In the genomic region with DNA sequence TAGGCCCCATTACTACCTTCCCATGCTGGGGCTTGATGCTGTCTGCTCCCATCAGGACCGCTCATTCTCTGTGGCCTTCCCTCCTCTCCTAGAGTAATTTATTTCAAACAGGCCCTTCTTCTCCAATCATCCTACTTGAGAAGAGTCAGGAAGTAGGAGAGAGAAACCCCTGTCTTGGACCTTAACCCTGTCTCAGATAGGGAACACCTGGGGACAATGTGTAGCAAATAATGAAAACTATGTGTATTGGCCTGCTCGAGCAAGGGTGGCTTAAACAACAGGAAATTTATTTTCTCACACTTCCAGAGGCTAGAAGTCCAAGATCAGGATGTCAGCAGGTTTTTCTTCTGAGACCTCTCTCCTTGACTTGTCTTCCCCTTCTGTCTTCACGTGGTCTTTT, we compare ENCODE assay signal across 35 cellular contexts.
"Had no signal": no experiment of that assay in that cellular context is flagged by ENCODE, and none has a peak within 500 bp of the region (broad histone marks: within the 10 kb centered on the region; RNA-seq: fewer than 3 reads in every experiment).

No MANE protein-coding gene starts in this region.

- ATAC-seq: activated CD8-positive, alpha-beta T cell treated with anti-CD3 and anti-CD28 coated beads for 36 hours; activated naive CD4-positive, alpha-beta T cell treated with anti-CD3 and anti-CD28 coated beads, Interleukin-2, amount 50 U/mL, for 72 hours; activated T-cell treated with anti-CD3 and anti-CD28 coated beads, Interleukin-2, amount 50 U/mL, for 4 hours; activated T-cell treated with anti-CD3 and anti-CD28 coated beads, Interleukin-2, amount 50 U/mL, for 72 hours; activated T-helper 17 cell treated with anti-CD3 and anti-CD28 coated beads, Interleukin-2, amount 50 U/mL, for 72 hours; body of pancreas had no signal

- H3K36me3 ChIP-seq: adrenal gland, brain microvascular endothelial cell, breast epithelium had no signal

- H3K4me3 ChIP-seq: adrenal gland, body of pancreas, breast epithelium had no signal

- H3K27me3 ChIP-seq: adrenal gland, body of pancreas, brain microvascular endothelial cell, breast epithelium had no signal

- H3K27ac ChIP-seq: adrenal gland, body of pancreas, brain microvascular endothelial cell, breast epithelium, VCaP had no signal

- H3K4me1 ChIP-seq: adrenal gland, body of pancreas, breast epithelium had no signal

- H3K9me3 ChIP-seq: adrenal gland, body of pancreas, breast epithelium had no signal

- FAIRE-seq: astrocyte, TTC549 had no signal

- DNase-seq: activated B cell treated with CpG ODN at 0.5 μM for 24 hours; activated CD4-positive, alpha-beta memory T cell treated with anti-CD3 and anti-CD28 coated beads for 36 hours; activated CD4-positive, alpha-beta T cell treated with anti-CD3 and anti-CD28 coated beads for 4 hours; activated CD4-positive, alpha-beta T cell treated with anti-CD3 and anti-CD28 coated beads, Interleukin-2, amount 10 ng/mL, durations not matched to agents 24 days and 14 days; activated CD4-positive, alpha-beta T cell treated with anti-CD3 and anti-CD28 coated beads, Interleukin-2, amount 50 U/mL, for 1 hour; activated CD4-positive, alpha-beta T cell treated with anti-CD3 and anti-CD28 coated beads, Interleukin-2, amount 50 U/mL, for 4 hours; activated CD4-positive, CD25-positive, alpha-beta regulatory T cell treated with anti-CD3 and anti-CD28 coated beads, Interleukin-2, amount 50 U/mL, for 72 hours; activated CD8-positive, alpha-beta memory T cell treated with anti-CD3 and anti-CD28 coated beads, Interleukin-2, amount 50 U/mL, for 4 hours; activated CD8-positive, alpha-beta T cell treated with anti-CD3 and anti-CD28 coated beads for 36 hours; activated effector memory CD4-positive, alpha-beta T cell treated with anti-CD3 and anti-CD28 coated beads, Interleukin-2, amount 50 U/mL, for 16 hours; activated gamma-delta T cell treated with Interleukin-2 at 50 U/mL for 16 hours; activated naive CD4-positive, alpha-beta T cell; activated naive CD4-positive, alpha-beta T cell treated with anti-CD3 and anti-CD28 coated beads for 36 hours; activated naive CD4-positive, alpha-beta T cell treated with anti-CD3 and anti-CD28 coated beads, Interleukin-2, amount 50 U/mL, for 16 hours; activated naive CD8-positive, alpha-beta T cell treated with anti-CD3 and anti-CD28 coated beads for 36 hours; activated T-cell treated with anti-CD3 and anti-CD28 coated beads for 4 hours; activated T-cell treated with anti-CD3 and anti-CD28 coated beads, Interleukin-2, amount 50 U/mL, for 1 hour; activated T-cell treated with anti-CD3 and anti-CD28 coated beads, Interleukin-2, amount 50 U/mL, for 4 hours; activated T-cell treated with anti-CD3 and anti-CD28 coated beads, Interleukin-2, amount 50 U/mL, for 72 hours; adrenal gland; amniotic stem cell; aorta; body of pancreas; brain microvascular endothelial cell; caudate nucleus; cerebellar nuclear complex; T-helper 1 cell; T-helper 2 cell; T-helper 9 cell had no signal
